ENCODE assay signal across 1 cellular context in the genomic region with DNA sequence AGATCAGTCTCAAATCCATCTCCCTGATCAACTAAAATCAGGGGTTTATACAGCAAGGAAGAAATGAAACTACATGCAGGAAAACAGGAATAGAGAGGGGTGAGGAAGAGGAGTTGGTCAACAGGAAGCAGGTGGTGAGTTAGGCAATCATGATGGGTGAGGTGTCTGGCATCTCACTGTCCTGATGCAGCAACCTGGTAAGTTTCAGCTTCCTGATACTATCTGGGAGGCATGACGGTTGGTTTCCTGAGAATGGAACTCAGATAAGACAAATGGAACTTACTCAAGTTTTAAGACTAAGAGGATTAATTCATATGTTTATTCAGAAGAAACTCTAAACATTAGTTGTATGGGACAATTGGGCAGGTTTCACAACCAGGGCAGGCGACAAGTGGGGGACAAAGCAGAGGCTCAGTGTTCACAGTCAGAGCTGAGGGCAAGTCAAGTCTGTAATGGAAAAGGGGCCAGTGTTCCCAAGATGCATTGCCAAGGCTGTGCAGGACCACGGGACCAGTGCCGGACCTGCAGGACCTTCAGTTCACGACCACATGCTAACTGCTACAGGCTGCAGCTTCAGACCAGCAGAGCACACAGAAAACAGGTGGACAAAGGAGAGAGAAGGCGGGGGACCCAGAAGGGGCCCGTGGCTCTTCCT.
A peak's percentile ranks its signal among the peaks of the same experiment; 100 is the strongest.
TF ChIP-seq lines count a peak whose summit lies in the region.

No MANE protein-coding gene starts in this region.

TF ChIP-seq in HepG2, 621 proteins besides CTCF, POLR2A, EP300 and RAD21 (continues in another document):
- TF ChIP-seq ZNF501 (CRISPR knock-in tag; IDR thresholded peaks at IDR 0.05), result no peak
- peak; percentile 68 for TF ChIP-seq FOXO1 (CRISPR knock-in tag; IDR thresholded peaks at IDR 0.05)
- no peak for TF ChIP-seq ZNF644 (CRISPR knock-in tag; IDR thresholded peaks at IDR 0.05; ENCODE audit: low read depth)
- no peak for TF ChIP-seq SRY (CRISPR knock-in tag; IDR thresholded peaks at IDR 0.05)
- peak; percentile 81 for TF ChIP-seq ETV5 (CRISPR knock-in tag; IDR thresholded peaks at IDR 0.05; ENCODE audit: borderline replicate concordance)
- TF ChIP-seq FOSL2 (CRISPR knock-in tag; IDR thresholded peaks at IDR 0.05), result peak; percentile 56
- TF ChIP-seq TGIF2 (CRISPR knock-in tag; IDR thresholded peaks at IDR 0.05), result no peak
- no peak for TF ChIP-seq ZNF256 (CRISPR knock-in tag; conservative IDR thresholded peaks at IDR 0.05)
- TF ChIP-seq, protein P1, sequence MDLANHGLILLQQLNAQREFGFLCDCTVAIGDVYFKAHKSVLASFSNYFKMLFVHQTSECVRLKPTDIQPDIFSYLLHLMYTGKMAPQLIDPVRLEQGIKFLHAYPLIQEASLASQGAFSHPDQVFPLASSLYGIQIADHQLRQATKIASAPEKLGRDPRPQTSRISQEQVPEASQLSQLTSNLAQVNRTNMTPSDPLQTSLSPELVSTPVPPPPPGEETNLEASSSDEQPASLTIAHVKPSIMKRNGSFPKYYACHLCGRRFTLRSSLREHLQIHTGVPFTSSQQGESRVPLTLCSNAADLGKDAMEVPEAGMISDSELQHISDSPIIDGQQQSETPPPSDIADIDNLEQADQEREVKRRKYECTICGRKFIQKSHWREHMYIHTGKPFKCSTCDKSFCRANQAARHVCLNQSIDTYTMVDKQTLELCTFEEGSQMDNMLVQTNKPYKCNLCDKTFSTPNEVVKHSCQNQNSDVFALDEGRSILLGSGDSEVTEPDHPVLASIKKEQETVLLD (CRISPR knock-in tag; IDR thresholded peaks at IDR 0.05; ENCODE audit: low read depth), result no peak
- no peak for TF ChIP-seq ZNF879 (CRISPR knock-in tag; IDR thresholded peaks at IDR 0.05)
- no peak for TF ChIP-seq FOXP1 (IDR thresholded peaks at IDR 0.05)
- no peak for TF ChIP-seq FOXP1 (CRISPR knock-in tag; IDR thresholded peaks at IDR 0.05)
- TF ChIP-seq, protein P2, sequence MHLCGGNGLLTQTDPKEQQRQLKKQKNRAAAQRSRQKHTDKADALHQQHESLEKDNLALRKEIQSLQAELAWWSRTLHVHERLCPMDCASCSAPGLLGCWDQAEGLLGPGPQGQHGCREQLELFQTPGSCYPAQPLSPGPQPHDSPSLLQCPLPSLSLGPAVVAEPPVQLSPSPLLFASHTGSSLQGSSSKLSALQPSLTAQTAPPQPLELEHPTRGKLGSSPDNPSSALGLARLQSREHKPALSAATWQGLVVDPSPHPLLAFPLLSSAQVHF (CRISPR knock-in tag; IDR thresholded peaks at IDR 0.05), result no peak
- TF ChIP-seq HIVEP1 (CRISPR knock-in tag; IDR thresholded peaks at IDR 0.05), result no peak
- TF ChIP-seq ZNF652 (CRISPR knock-in tag; IDR thresholded peaks at IDR 0.05; ENCODE audit: borderline replicate concordance, low read depth), result no peak
- no peak for TF ChIP-seq SP4 (CRISPR knock-in tag; IDR thresholded peaks at IDR 0.05)
- TF ChIP-seq CAMTA2 (CRISPR knock-in tag; IDR thresholded peaks at IDR 0.05; ENCODE audit: borderline replicate concordance), result 0 out of 2 replicates have a peak, but pooled peaks have one; percentile 48
- TF ChIP-seq KLF6 (CRISPR knock-in tag; IDR thresholded peaks at IDR 0.05), result no peak
- no peak; the same call in 1 of the 2 replicates for TF ChIP-seq ZNF605 (CRISPR knock-in tag; IDR thresholded peaks at IDR 0.05)
- TF ChIP-seq PRMT3 (CRISPR knock-in tag; IDR thresholded peaks at IDR 0.05; ENCODE audit: borderline replicate concordance, low read depth), result no peak
- peak; percentile 86 for TF ChIP-seq CEBPG (CRISPR knock-in tag; IDR thresholded peaks at IDR 0.05)
- TF ChIP-seq, protein P3, sequence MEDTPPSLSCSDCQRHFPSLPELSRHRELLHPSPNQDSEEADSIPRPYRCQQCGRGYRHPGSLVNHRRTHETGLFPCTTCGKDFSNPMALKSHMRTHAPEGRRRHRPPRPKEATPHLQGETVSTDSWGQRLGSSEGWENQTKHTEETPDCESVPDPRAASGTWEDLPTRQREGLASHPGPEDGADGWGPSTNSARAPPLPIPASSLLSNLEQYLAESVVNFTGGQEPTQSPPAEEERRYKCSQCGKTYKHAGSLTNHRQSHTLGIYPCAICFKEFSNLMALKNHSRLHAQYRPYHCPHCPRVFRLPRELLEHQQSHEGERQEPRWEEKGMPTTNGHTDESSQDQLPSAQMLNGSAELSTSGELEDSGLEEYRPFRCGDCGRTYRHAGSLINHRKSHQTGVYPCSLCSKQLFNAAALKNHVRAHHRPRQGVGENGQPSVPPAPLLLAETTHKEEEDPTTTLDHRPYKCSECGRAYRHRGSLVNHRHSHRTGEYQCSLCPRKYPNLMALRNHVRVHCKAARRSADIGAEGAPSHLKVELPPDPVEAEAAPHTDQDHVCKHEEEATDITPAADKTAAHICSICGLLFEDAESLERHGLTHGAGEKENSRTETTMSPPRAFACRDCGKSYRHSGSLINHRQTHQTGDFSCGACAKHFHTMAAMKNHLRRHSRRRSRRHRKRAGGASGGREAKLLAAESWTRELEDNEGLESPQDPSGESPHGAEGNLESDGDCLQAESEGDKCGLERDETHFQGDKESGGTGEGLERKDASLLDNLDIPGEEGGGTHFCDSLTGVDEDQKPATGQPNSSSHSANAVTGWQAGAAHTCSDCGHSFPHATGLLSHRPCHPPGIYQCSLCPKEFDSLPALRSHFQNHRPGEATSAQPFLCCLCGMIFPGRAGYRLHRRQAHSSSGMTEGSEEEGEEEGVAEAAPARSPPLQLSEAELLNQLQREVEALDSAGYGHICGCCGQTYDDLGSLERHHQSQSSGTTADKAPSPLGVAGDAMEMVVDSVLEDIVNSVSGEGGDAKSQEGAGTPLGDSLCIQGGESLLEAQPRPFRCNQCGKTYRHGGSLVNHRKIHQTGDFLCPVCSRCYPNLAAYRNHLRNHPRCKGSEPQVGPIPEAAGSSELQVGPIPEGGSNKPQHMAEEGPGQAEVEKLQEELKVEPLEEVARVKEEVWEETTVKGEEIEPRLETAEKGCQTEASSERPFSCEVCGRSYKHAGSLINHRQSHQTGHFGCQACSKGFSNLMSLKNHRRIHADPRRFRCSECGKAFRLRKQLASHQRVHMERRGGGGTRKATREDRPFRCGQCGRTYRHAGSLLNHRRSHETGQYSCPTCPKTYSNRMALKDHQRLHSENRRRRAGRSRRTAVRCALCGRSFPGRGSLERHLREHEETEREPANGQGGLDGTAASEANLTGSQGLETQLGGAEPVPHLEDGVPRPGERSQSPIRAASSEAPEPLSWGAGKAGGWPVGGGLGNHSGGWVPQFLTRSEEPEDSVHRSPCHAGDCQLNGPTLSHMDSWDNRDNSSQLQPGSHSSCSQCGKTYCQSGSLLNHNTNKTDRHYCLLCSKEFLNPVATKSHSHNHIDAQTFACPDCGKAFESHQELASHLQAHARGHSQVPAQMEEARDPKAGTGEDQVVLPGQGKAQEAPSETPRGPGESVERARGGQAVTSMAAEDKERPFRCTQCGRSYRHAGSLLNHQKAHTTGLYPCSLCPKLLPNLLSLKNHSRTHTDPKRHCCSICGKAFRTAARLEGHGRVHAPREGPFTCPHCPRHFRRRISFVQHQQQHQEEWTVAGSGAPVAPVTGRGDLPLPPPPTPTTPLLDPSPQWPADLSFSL (CRISPR knock-in tag; IDR thresholded peaks at IDR 0.05), result no peak
- no peak for TF ChIP-seq ZNF33B (CRISPR knock-in tag; IDR thresholded peaks at IDR 0.05)
- TF ChIP-seq MYNN (CRISPR knock-in tag; IDR thresholded peaks at IDR 0.05; ENCODE audit: low read depth), result no peak
- no peak for TF ChIP-seq NR2F6 (IDR thresholded peaks at IDR 0.05)
- no peak for TF ChIP-seq NR2F6 (CRISPR knock-in tag; IDR thresholded peaks at IDR 0.05)
- TF ChIP-seq, protein P4, sequence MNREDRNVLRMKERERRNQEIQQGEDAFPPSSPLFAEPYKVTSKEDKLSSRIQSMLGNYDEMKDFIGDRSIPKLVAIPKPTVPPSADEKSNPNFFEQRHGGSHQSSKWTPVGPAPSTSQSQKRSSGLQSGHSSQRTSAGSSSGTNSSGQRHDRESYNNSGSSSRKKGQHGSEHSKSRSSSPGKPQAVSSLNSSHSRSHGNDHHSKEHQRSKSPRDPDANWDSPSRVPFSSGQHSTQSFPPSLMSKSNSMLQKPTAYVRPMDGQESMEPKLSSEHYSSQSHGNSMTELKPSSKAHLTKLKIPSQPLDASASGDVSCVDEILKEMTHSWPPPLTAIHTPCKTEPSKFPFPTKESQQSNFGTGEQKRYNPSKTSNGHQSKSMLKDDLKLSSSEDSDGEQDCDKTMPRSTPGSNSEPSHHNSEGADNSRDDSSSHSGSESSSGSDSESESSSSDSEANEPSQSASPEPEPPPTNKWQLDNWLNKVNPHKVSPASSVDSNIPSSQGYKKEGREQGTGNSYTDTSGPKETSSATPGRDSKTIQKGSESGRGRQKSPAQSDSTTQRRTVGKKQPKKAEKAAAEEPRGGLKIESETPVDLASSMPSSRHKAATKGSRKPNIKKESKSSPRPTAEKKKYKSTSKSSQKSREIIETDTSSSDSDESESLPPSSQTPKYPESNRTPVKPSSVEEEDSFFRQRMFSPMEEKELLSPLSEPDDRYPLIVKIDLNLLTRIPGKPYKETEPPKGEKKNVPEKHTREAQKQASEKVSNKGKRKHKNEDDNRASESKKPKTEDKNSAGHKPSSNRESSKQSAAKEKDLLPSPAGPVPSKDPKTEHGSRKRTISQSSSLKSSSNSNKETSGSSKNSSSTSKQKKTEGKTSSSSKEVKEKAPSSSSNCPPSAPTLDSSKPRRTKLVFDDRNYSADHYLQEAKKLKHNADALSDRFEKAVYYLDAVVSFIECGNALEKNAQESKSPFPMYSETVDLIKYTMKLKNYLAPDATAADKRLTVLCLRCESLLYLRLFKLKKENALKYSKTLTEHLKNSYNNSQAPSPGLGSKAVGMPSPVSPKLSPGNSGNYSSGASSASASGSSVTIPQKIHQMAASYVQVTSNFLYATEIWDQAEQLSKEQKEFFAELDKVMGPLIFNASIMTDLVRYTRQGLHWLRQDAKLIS (CRISPR knock-in tag; IDR thresholded peaks at IDR 0.05), result no peak
- TF ChIP-seq, protein P5, sequence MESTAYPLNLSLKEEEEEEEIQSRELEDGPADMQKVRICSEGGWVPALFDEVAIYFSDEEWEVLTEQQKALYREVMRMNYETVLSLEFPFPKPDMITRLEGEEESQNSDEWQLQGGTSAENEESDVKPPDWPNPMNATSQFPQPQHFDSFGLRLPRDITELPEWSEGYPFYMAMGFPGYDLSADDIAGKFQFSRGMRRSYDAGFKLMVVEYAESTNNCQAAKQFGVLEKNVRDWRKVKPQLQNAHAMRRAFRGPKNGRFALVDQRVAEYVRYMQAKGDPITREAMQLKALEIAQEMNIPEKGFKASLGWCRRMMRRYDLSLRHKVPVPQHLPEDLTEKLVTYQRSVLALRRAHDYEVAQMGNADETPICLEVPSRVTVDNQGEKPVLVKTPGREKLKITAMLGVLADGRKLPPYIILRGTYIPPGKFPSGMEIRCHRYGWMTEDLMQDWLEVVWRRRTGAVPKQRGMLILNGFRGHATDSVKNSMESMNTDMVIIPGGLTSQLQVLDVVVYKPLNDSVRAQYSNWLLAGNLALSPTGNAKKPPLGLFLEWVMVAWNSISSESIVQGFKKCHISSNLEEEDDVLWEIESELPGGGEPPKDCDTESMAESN (CRISPR knock-in tag; conservative IDR thresholded peaks at IDR 0.05), result no peak
- no peak for TF ChIP-seq ZNF432 (CRISPR knock-in tag; IDR thresholded peaks at IDR 0.05; ENCODE audit: borderline replicate concordance)
- no peak for TF ChIP-seq SP140L (CRISPR knock-in tag; IDR thresholded peaks at IDR 0.05; ENCODE audit: borderline replicate concordance)
- TF ChIP-seq, protein P6, sequence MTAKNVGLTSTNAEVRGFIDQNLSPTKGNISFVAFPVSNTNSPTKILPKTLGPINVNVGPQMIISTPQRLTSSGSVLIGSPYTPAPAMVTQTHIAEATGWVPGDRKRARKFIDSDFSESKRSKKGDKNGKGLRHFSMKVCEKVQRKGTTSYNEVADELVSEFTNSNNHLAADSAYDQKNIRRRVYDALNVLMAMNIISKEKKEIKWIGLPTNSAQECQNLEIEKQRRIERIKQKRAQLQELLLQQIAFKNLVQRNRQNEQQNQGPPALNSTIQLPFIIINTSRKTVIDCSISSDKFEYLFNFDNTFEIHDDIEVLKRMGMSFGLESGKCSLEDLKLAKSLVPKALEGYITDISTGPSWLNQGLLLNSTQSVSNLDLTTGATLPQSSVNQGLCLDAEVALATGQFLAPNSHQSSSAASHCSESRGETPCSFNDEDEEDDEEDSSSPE (CRISPR knock-in tag; IDR thresholded peaks at IDR 0.05), result no peak
- TF ChIP-seq ZIK1 (CRISPR knock-in tag; IDR thresholded peaks at IDR 0.05; ENCODE audit: borderline replicate concordance, low read depth), result no peak
- TF ChIP-seq TRIM24 (CRISPR knock-in tag; IDR thresholded peaks at IDR 0.05), result no peak
- TF ChIP-seq ZBTB8A (CRISPR knock-in tag; IDR thresholded peaks at IDR 0.05; ENCODE audit: borderline replicate concordance, low read depth), result no peak
- TF ChIP-seq ZBTB42 (CRISPR knock-in tag; IDR thresholded peaks at IDR 0.05), result no peak
- TF ChIP-seq, protein P7, sequence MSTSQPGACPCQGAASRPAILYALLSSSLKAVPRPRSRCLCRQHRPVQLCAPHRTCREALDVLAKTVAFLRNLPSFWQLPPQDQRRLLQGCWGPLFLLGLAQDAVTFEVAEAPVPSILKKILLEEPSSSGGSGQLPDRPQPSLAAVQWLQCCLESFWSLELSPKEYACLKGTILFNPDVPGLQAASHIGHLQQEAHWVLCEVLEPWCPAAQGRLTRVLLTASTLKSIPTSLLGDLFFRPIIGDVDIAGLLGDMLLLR (CRISPR knock-in tag; IDR thresholded peaks at IDR 0.05), result no peak
- TF ChIP-seq XRCC5 (optimal IDR thresholded peaks at IDR 0.05; ENCODE audit: low read length), result no peak
- no peak for TF ChIP-seq ZNF3 (CRISPR knock-in tag; IDR thresholded peaks at IDR 0.05)
- TF ChIP-seq ZNF558 (CRISPR knock-in tag; IDR thresholded peaks at IDR 0.05; ENCODE audit: borderline replicate concordance), result no peak
- TF ChIP-seq SMAD1 (CRISPR knock-in tag; IDR thresholded peaks at IDR 0.05; ENCODE audit: borderline replicate concordance, low read depth), result no peak
- TF ChIP-seq SIX4 (CRISPR knock-in tag; IDR thresholded peaks at IDR 0.05), result no peak
